In the genomic region with DNA sequence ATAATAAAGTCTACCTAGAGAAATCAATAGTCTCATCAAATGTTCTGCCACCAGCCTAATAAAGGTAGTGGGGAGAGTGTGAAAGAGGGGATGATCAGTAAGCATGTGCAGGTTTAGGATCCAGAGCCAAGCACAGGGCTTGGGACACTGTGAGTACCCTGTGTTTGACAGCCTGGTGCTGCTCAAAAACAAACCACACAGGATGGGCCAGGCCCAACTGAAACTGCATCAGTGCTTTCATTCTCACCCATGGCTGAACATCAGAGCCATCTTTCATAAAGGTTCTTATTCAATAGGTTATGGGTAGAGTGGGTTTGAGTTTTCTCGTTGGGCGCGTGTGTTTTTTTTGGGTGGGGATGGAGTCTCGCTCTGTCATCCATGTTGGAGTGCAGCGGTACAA, we compare ENCODE assay signal across 20 cellular contexts.
DNase-seq lines count a peak whose midpoint lies in the region; ATAC-seq and TF ChIP-seq lines count a peak whose summit lies in the region.
"Had no signal": no experiment of that assay in that cellular context is flagged by ENCODE, and none has a peak within 500 bp of the region (broad histone marks: within the 10 kb centered on the region; RNA-seq: fewer than 3 reads in every experiment).

No MANE protein-coding gene starts in this region.

- no peak overlapping the region for H3K18ac ChIP-seq in neuronal stem cell (ENCODE audit: low read length)

- no peak for TF ChIP-seq POLR2A in heart left ventricle (IDR thresholded peaks at IDR 0.05)

- H3K14ac ChIP-seq in neuronal stem cell (ENCODE audit: low read length), result no peak overlapping the region

- H3K79me1 ChIP-seq in neuronal stem cell (ENCODE audit: low read depth, low read length), result no peaks in the 10 kb centered on the region

- no peak for TF ChIP-seq CTCF in heart left ventricle (IDR thresholded peaks at IDR 0.05)

- DNase-seq in activated CD4-positive, alpha-beta T cell treated with anti-CD3 and anti-CD28 coated beads, Interleukin-2, amount 10 ng/mL, durations not matched to agents 7 days and 5 days, result peak; percentile 16
- no peak for DNase-seq in activated CD4-positive, alpha-beta T cell treated with anti-CD3 and anti-CD28 coated beads for 1 hour
- DNase-seq in neuronal stem cell (ENCODE audit: low spot score), result no peak
- DNase-seq in NK-92 treated with Interleukin-12 subunit alpha and Interleukin-12 subunit beta, amount 100 ng/mL, for 24 hours (lab: John Stamatoyannopoulos, UW), result no peak
- no peak for DNase-seq in kidney tubule cell (ENCODE audit: low spot score)
- DNase-seq in heart left ventricle, result no peak
- DNase-seq: 8988T; CD8-positive, alpha-beta memory T cell; DMS79; GOT3; KG1; NCI-H1048; NCI-H1436 treated with DMSO at 0.1 percent for 48 hours; NCI-H2081; NCI-H510A; SHP77 had no signal

- no peak overlapping the region for H3K4ac ChIP-seq in neuronal stem cell (ENCODE audit: low read length)

- H3K27ac Mint-ChIP-seq in activated CD4-positive, alpha-beta T cell treated with anti-CD3 and anti-CD28 coated beads, Interleukin-2, amount 10 ng/mL, durations not matched to agents 7 days and 5 days, result no peak overlapping the region
- H3K27ac Mint-ChIP-seq: CD8-positive, alpha-beta memory T cell; T-helper 1 cell treated with Interleukin-12 subunit alpha and Interleukin-12 subunit beta and Interleukin-4 antibody, amounts not matched to agents 30 μg/mL and 1 μg/mL, for 36 hours had no signal

- no peak overlapping the region for H2BK120ac ChIP-seq in neuronal stem cell (ENCODE audit: low read depth, low read length)

- POLR2A ChIA-PET in activated CD4-positive, alpha-beta T cell treated with anti-CD3 and anti-CD28 coated beads, Interleukin-2, amount 10 ng/mL, durations not matched to agents 7 days and 5 days (lab: Charles Lee), result no interaction called here

- H3K23ac ChIP-seq in neuronal stem cell (ENCODE audit: low read depth, low read length, poor library complexity), result no peak overlapping the region

- ATAC-seq in GM21786 (IDR thresholded peaks at IDR 0.05; ENCODE audit: unreplicated experiment), result peak; percentile 38
- ATAC-seq in HG03354 (IDR thresholded peaks at IDR 0.05; ENCODE audit: poor library complexity, severe bottlenecking, unreplicated experiment), result peak; percentile 57
- ATAC-seq in heart left ventricle, result no peak

- no peak overlapping the region for H2BK15ac ChIP-seq in neuronal stem cell (ENCODE audit: low read length)

- H4K91ac ChIP-seq in neuronal stem cell (ENCODE audit: low read depth, low read length, poor library complexity), result no peak overlapping the region

- H3K9ac ChIP-seq in neuronal stem cell (ENCODE audit: low read depth, low read length, poor library complexity), result no peak overlapping the region
- H3K9ac ChIP-seq: BLaER1 treated with 17β-estradiol and CSF1 and Interleukin-3, amounts not matched to agents 10 nM and 100 nM had no signal

- H2BK5ac ChIP-seq in neuronal stem cell (ENCODE audit: low read length), result no peak overlapping the region

- H3K4me3 ChIP-seq in neuronal stem cell (ENCODE audit: low read length in 2 of 2), result no peak overlapping the region
- no peak overlapping the region for H3K4me3 ChIP-seq in heart left ventricle
- H3K4me3 ChIP-seq: BLaER1 treated with 17β-estradiol and CSF1 and Interleukin-3, amounts not matched to agents 10 nM and 100 nM had no signal

- peaks cover 6% of the 10 kb centered on the region for H3K27me3 Mint-ChIP-seq in activated CD4-positive, alpha-beta T cell treated with anti-CD3 and anti-CD28 coated beads, Interleukin-2, amount 10 ng/mL, durations not matched to agents 7 days and 5 days

- H3K36me3 ChIP-seq in neuronal stem cell (replicated peaks in 1 of 2; ENCODE audit: control insufficient read depth in 2 of 2, insufficient read depth in 2 of 2, low read length in 2 of 2), result no peaks in the 10 kb centered on the region
- no peaks in the 10 kb centered on the region for H3K36me3 ChIP-seq in heart left ventricle
- H3K36me3 ChIP-seq: BLaER1 treated with 17β-estradiol and CSF1 and Interleukin-3, amounts not matched to agents 10 nM and 100 nM had no signal

- WGBS in neuronal stem cell (ENCODE audit: extremely low coverage in 2 of 2, insufficient read length in 2 of 2, insufficient replicate concordance in 1 of 2), 2 donors, result no CpG with 5 or more reads among the region's 5 CpGs
- 93 to 98% (median 95%) methylated on average over 5 of the region's 5 CpGs for WGBS in heart left ventricle, 4 donors

- no peak overlapping the region for H3K4me3 Mint-ChIP-seq in activated CD4-positive, alpha-beta T cell treated with anti-CD3 and anti-CD28 coated beads, Interleukin-2, amount 10 ng/mL, durations not matched to agents 7 days and 5 days
- H3K4me3 Mint-ChIP-seq: CD8-positive, alpha-beta memory T cell; T-helper 1 cell treated with Interleukin-12 subunit alpha and Interleukin-12 subunit beta and Interleukin-4 antibody, amounts not matched to agents 30 μg/mL and 1 μg/mL, for 36 hours had no signal

- intact Hi-C loops in heart left ventricle (cut with DNase I), result loop anchor here in 3 of 10 donors (5.0 to 10.0 kb wide), 5 partner anchors 159 to 472 kb away; no protein-coding TSS in a partner anchor

- no peak overlapping the region for H4K8ac ChIP-seq in neuronal stem cell (ENCODE audit: low read depth, low read length)

- H3K9me3 Mint-ChIP-seq in activated CD4-positive, alpha-beta T cell treated with anti-CD3 and anti-CD28 coated beads, Interleukin-2, amount 10 ng/mL, durations not matched to agents 7 days and 5 days, result no peaks in the 10 kb centered on the region
- H3K9me3 Mint-ChIP-seq: CD8-positive, alpha-beta memory T cell; T-helper 1 cell treated with Interleukin-12 subunit alpha and Interleukin-12 subunit beta and Interleukin-4 antibody, amounts not matched to agents 30 μg/mL and 1 μg/mL, for 36 hours had no signal

- H2AFZ ChIP-seq in neuronal stem cell (ENCODE audit: low read length), result no peak overlapping the region

- peak overlapping the region; percentile 68 for H2AK5ac ChIP-seq in neuronal stem cell (ENCODE audit: low read depth, low read length)

- no peak overlapping the region for H3K4me2 ChIP-seq in neuronal stem cell (ENCODE audit: insufficient read depth, low read length, poor library complexity, severe bottlenecking)

- peaks cover 21% of the 10 kb centered on the region for H3K4me1 Mint-ChIP-seq in activated CD4-positive, alpha-beta T cell treated with anti-CD3 and anti-CD28 coated beads, Interleukin-2, amount 10 ng/mL, durations not matched to agents 7 days and 5 days

- no peaks in the 10 kb centered on the region for H3K36me3 Mint-ChIP-seq in activated CD4-positive, alpha-beta T cell treated with anti-CD3 and anti-CD28 coated beads, Interleukin-2, amount 10 ng/mL, durations not matched to agents 7 days and 5 days (ENCODE audit: low read depth)
- H3K36me3 Mint-ChIP-seq: CD8-positive, alpha-beta memory T cell had no signal

- H3K4me1 ChIP-seq in neuronal stem cell (ENCODE audit: control insufficient read depth in 2 of 2, insufficient read depth in 1 of 2, low read depth in 1 of 2, low read length in 2 of 2) (peaks cover 0 to 2% of the 10 kb centered on the region in 2 donors), heart left ventricle (peaks cover 0 to 12% (median 0%) of the 10 kb centered on the region in 12 donors)

- CTCF ChIA-PET in activated CD4-positive, alpha-beta T cell treated with anti-CD3 and anti-CD28 coated beads, Interleukin-2, amount 10 ng/mL, durations not matched to agents 7 days and 5 days (lab: Charles Lee), result no interaction called here

- no peak overlapping the region for H3K27ac ChIP-seq in neuronal stem cell (replicated peaks; ENCODE audit: low read length)
- no peak overlapping the region for H3K27ac ChIP-seq in heart left ventricle
- H3K27ac ChIP-seq: BLaER1 treated with 17β-estradiol and CSF1 and Interleukin-3, amounts not matched to agents 10 nM and 100 nM had no signal

- H2BK12ac ChIP-seq in neuronal stem cell (ENCODE audit: low read length), result no peak overlapping the region

- H3K9me3 ChIP-seq in neuronal stem cell (replicated peaks in 1 of 2; ENCODE audit: control insufficient read depth in 2 of 2, insufficient read depth in 1 of 2, low read depth in 1 of 2, low read length in 2 of 2) (no peaks in the 10 kb centered on the region), heart left ventricle (no peaks in the 10 kb centered on the region)

- H3K27me3 ChIP-seq in neuronal stem cell (ENCODE audit: control insufficient read depth in 3 of 3, insufficient read depth in 3 of 3, low read depth in 1 of 3, low read length in 3 of 3) (no peaks in the 10 kb centered on the region), heart left ventricle (no peaks in the 10 kb centered on the region)
- H3K27me3 ChIP-seq: BLaER1 treated with 17β-estradiol and CSF1 and Interleukin-3, amounts not matched to agents 10 nM and 100 nM had no signal

Comparison
In these comparisons a context has a peak if more than half of its experiments do, and no peak if none do; other contexts are left out.
1. ATAC-seq: peak in GM21786 (single experiment) and HG03354 (single experiment); none in heart left ventricle (0 of 4).